Comparison of ENCODE assay signal across 27 cellular contexts in genomic region chr11:1502168-1502955, GRCh38. TPM values are rescaled to one million over a fixed set of nuclear protein-coding genes. Genes with fewer than 3 reads are reported as not detected.
DNase-seq lines count a peak whose midpoint lies in the region; ATAC-seq, FAIRE-seq and TF ChIP-seq lines count a peak whose summit lies in the region.
"Had no signal": no experiment of that assay in that cellular context is flagged by ENCODE, and none has a peak within 500 bp of the region (broad histone marks: within the 10 kb centered on the region; RNA-seq: fewer than 3 reads in every experiment).

No MANE protein-coding gene starts in this region.

- no TSS peak for BruUV-seq in HepG2 (replicated peaks; lab: Mats Ljungman, UMichigan)

- H3K4me2 ChIP-seq in HepG2 (ENCODE audit: low read depth, low read length), result no peak overlapping the region
- H3K4me2 ChIP-seq: A549 had no signal

- H3K27ac ChIP-seq in right lobe of liver, result no peak overlapping the region
- H3K27ac ChIP-seq in HepG2 (ENCODE audit: extremely low read length, insufficient read depth, low read length), result no peak overlapping the region
- no peak overlapping the region for H3K27ac ChIP-seq in right cardiac atrium (ENCODE audit: low read length)
- H3K27ac ChIP-seq in prostate gland, result peak overlapping the region; percentile 38 to 48
- H3K27ac ChIP-seq: A549, SJSA1 had no signal

- no peak overlapping the region for H3K9ac ChIP-seq in HepG2 (ENCODE audit: insufficient read depth, low read depth, low read length)

- POLR2A ChIA-PET in HepG2 (lab: Yijun Ruan, JAX), result no interaction called here

- no peak for FAIRE-seq in HepG2 (lab: Jason Lieb, UNC)
- FAIRE-seq: A549, bronchial epithelial cell, endometrium, RCC 7860 had no signal

- peak in 2 of 3 donors; percentile 11 to 44 for DNase-seq in right lobe of liver
- no peak for DNase-seq in HepG2 (ENCODE audit: low spot score)
- peak; percentile 11 to 50 (median 37) for DNase-seq in right cardiac atrium
- no peak for DNase-seq in prostate gland (ENCODE audit: low spot score)
- DNase-seq in erythroblast (lab: John Stamatoyannopoulos, UW), result no peak
- DNase-seq in amygdala (lab: John Stamatoyannopoulos, UW), result no peak
- DNase-seq in lower leg skin (ENCODE audit: low spot score in 2 of 2), result no peak
- DNase-seq: activated CD4-positive, alpha-beta T cell treated with anti-CD3 and anti-CD28 coated beads for 4 hours; activated CD8-positive, alpha-beta memory T cell treated with anti-CD3 and anti-CD28 coated beads for 24 hours; activated naive CD4-positive, alpha-beta T cell; activated T-cell treated with anti-CD3 and anti-CD28 coated beads, Interleukin-2, amount 50 U/mL, for 1 hour; BE2C; DND-41; islet precursor cell; mesenchymal stem cell; NCI-H187; NCI-H526 treated with DMSO at 0.1 percent for 48 hours; retina; stimulated activated naive CD8-positive, alpha-beta T cell treated with anti-CD3 and anti-CD28 coated beads, Interleukin-15, amount 100 ng/mL, for 72 hours had no signal

- 97% methylated on average over 6 of the region's 24 CpGs for WGBS in right lobe of liver (ENCODE audit: insufficient coverage, low coverage, low lambda C conversion rate, missing lambda C conversion rate)
- 96% methylated on average over 12 of the region's 24 CpGs for WGBS in HepG2 (ENCODE audit: low lambda C conversion rate)
- WGBS in right cardiac atrium, result 89% methylated on average over 24 of the region's 24 CpGs
- 78% methylated on average over 20 of the region's 24 CpGs for WGBS in prostate gland
- 87 to 92% methylated on average over 20 to 23 of the region's 24 CpGs for WGBS in lower leg skin, 2 donors

- H3K79me2 ChIP-seq in HepG2 (ENCODE audit: insufficient read depth, low read length), result no peaks in the 10 kb centered on the region

- ATAC-seq in right lobe of liver (no peak), HepG2 (no peak), right cardiac atrium (peak in 1 of 2 donors; percentile 4), HG02970 (IDR thresholded peaks at IDR 0.05; ENCODE audit: low FRiP score, unreplicated experiment) (no peak)
- ATAC-seq: A549; HCT116; stimulated activated naive CD8-positive, alpha-beta T cell treated with anti-CD3 and anti-CD28 coated beads, Interleukin-15, amount 100 ng/mL, for 72 hours had no signal

- intact Hi-C loops in right lobe of liver (cut with DNase I), result no loop called here
- intact Hi-C loops in HepG2 (cut with micrococcal nuclease; ENCODE audit: unreplicated experiment), result no loop called here
- intact Hi-C loops in right cardiac atrium (cut with DNase I), result no loop called here
- intact Hi-C loops in prostate gland (cut with DNase I), result no loop called here
- intact Hi-C loops in lower leg skin (cut with DNase I; ENCODE audit: low total_unique reads), result loop anchor here (10.0 kb wide), 1 partner anchor 218 kb away; no protein-coding TSS in a partner anchor

- no peaks in the 10 kb centered on the region for H3K27me3 ChIP-seq in right lobe of liver
- no peaks in the 10 kb centered on the region for H3K27me3 ChIP-seq in HepG2 (ENCODE audit: control insufficient read depth in 1 of 2, insufficient read depth in 2 of 2, low read length in 2 of 2)
- no peaks in the 10 kb centered on the region for H3K27me3 ChIP-seq in right cardiac atrium (ENCODE audit: control insufficient read depth, insufficient read depth)
- no peaks in the 10 kb centered on the region for H3K27me3 ChIP-seq in prostate gland (replicated peaks; ENCODE audit: insufficient read depth)
- H3K27me3 ChIP-seq: BE2C, SJSA1, upper lobe of left lung had no signal

- H3K9me3 ChIP-seq in right lobe of liver, result no peaks in the 10 kb centered on the region
- H3K9me3 ChIP-seq in HepG2 (ENCODE audit: low read length), result no peaks in the 10 kb centered on the region
- no peaks in the 10 kb centered on the region for H3K9me3 ChIP-seq in right cardiac atrium (ENCODE audit: control insufficient read depth, low read length)
- H3K9me3 ChIP-seq in prostate gland, result no peaks in the 10 kb centered on the region
- H3K9me3 ChIP-seq: A549, BE2C, SJSA1, upper lobe of left lung had no signal

- H3K4me1 ChIP-seq in right lobe of liver (no peaks in the 10 kb centered on the region), HepG2 (ENCODE audit: insufficient read depth, low read length) (no peaks in the 10 kb centered on the region), right cardiac atrium (ENCODE audit: control insufficient read depth, insufficient read depth, low read length) (peaks cover 23% of the 10 kb centered on the region), prostate gland (replicated peaks) (peaks cover 29% of the 10 kb centered on the region)
- H3K4me1 ChIP-seq: A549, BE2C, SJSA1 had no signal

- in situ Hi-C loops in HepG2 (cut with HindIII; ENCODE audit: extremely low pct_ligation_motif_present, low pct_unique_long_range_greater_than_20kb), result no loop called here

- TF ChIP-seq EP300 in HepG2 (IDR thresholded peaks at IDR 0.05; ENCODE audit: low read depth in 2 of 2, low read length in 2 of 2) (no peak), HepG2 (CRISPR knock-in tag; IDR thresholded peaks at IDR 0.05; ENCODE audit: borderline replicate concordance) (no peak)

- TF ChIP-seq RAD21 in HepG2 (CRISPR knock-in tag; IDR thresholded peaks at IDR 0.05), result no peak

- H3K4me3 ChIP-seq in right lobe of liver (no peak overlapping the region), HepG2 (replicated peaks in 1 of 3; ENCODE audit: insufficient read depth in 1 of 3, low read depth in 2 of 3, low read length in 3 of 3) (no peak overlapping the region), right cardiac atrium (ENCODE audit: low read length) (no peak overlapping the region), prostate gland (no peak overlapping the region), lower leg skin (ENCODE audit: low read depth, poor library complexity, severe bottlenecking) (no peak overlapping the region)
- H3K4me3 ChIP-seq: A549, SJSA1, upper lobe of left lung had no signal

- TF ChIP-seq CTCF in right lobe of liver (IDR thresholded peaks at IDR 0.05) (no peak), HepG2 (CRISPR knock-in tag; IDR thresholded peaks at IDR 0.05) (no peak), prostate gland (IDR thresholded peaks at IDR 0.05) (no peak), lower leg skin (IDR thresholded peaks at IDR 0.05) (no peak)

- H3K36me3 ChIP-seq in right lobe of liver, result no peaks in the 10 kb centered on the region
- H3K36me3 ChIP-seq in HepG2 (replicated peaks in 1 of 2; ENCODE audit: control insufficient read depth in 1 of 2, insufficient read depth in 2 of 2, low read length in 2 of 2), result no peaks in the 10 kb centered on the region; a peak in 1 of 5 replicates
- no peaks in the 10 kb centered on the region for H3K36me3 ChIP-seq in prostate gland
- H3K36me3 ChIP-seq: BE2C, SJSA1 had no signal

- TF ChIP-seq POLR2A in right lobe of liver (IDR thresholded peaks at IDR 0.05), result no peak
- no peak for TF ChIP-seq POLR2A in HepG2 (IDR thresholded peaks at IDR 0.05; ENCODE audit: insufficient read depth in 1 of 2, low read depth in 2 of 2, low read length in 2 of 2)
- no peak for TF ChIP-seq POLR2A in prostate gland (IDR thresholded peaks at IDR 0.05)
- no peak for TF ChIP-seq POLR2A in erythroblast (IDR thresholded peaks at IDR 0.05; ENCODE audit: low read length)
- TF ChIP-seq POLR2A in lower leg skin (IDR thresholded peaks at IDR 0.05), result no peak

- peaks cover 9% of the 10 kb centered on the region; the same call in 1 of the 2 replicates for H4K20me1 ChIP-seq in HepG2 (ENCODE audit: insufficient read depth, low read length)

- no peak overlapping the region for H2AFZ ChIP-seq in HepG2 (ENCODE audit: low read length)

- CTCF ChIA-PET in HepG2 (lab: Yijun Ruan, JAX; ENCODE audit: low intra/inter-chr PET ratio, low total read pairs), result no interaction called here

TF ChIP-seq in HepG2, 621 proteins besides CTCF, POLR2A, EP300 and RAD21 (continues in another document):
- TF ChIP-seq RFX5 (IDR thresholded peaks at IDR 0.05; ENCODE audit: low read depth, low read length) (no peak), ZSCAN22 (CRISPR knock-in tag; IDR thresholded peaks at IDR 0.05) (no peak), ZFP37 (CRISPR knock-in tag; IDR thresholded peaks at IDR 0.05; ENCODE audit: borderline replicate concordance) (no peak), ZNF20 (CRISPR knock-in tag; IDR thresholded peaks at IDR 0.05) (no peak), PAWR (CRISPR knock-in tag; IDR thresholded peaks at IDR 0.05; ENCODE audit: borderline replicate concordance) (no peak), ZNF562 (CRISPR knock-in tag; IDR thresholded peaks at IDR 0.05; ENCODE audit: borderline replicate concordance) (no peak)

RNA-seq across cellular contexts. Expression of gene MOB2, which starts 15.8 kb away (rescaled TPM):
- total RNA-seq in right lobe of liver, result 10 to 100 TPM in 5 of 6 experiments, 1 to 10 TPM in 1; 8.5 to 17.0 (median 14.1) TPM
- 21.8 and 22.3 TPM in 2 replicates for total RNA-seq in HepG2 (2016; rRNA removed; fragmentation: Illumina TruSeq; extraction: Trizol)
- 10.4 and 12.3 TPM in 2 replicates for total RNA-seq in HepG2 (2016; cell fraction: cytosol; rRNA removed; fragmentation: Illumina TruSeq; extraction: Trizol; ENCODE audit: low read depth)
- 21.2 and 23.8 TPM in 2 replicates for total RNA-seq in HepG2 (2016; cell fraction: insoluble cytoplasmic fraction; rRNA removed; fragmentation: Illumina TruSeq; extraction: Trizol)
- 16.9 and 20.1 TPM in 2 replicates for total RNA-seq in HepG2 (2016; cell fraction: membrane; rRNA removed; fragmentation: Illumina TruSeq; extraction: Trizol)
- total RNA-seq in HepG2 (2016; cell fraction: nucleus; rRNA removed; fragmentation: Illumina TruSeq; extraction: Trizol), result 12.2 and 12.9 TPM in 2 replicates
- 27.7 and 37.6 TPM in 2 replicates for polyA plus RNA-seq in HepG2 (2011; rRNA removed)
- polyA plus RNA-seq in HepG2 (2011; cell fraction: cytosol; rRNA removed), result 24.6 and 33.1 TPM in 2 replicates
- 72.4 and 74.8 TPM in 2 replicates for polyA plus RNA-seq in HepG2 (2011; cell fraction: nucleus; rRNA removed)
- 15.8 and 25.3 TPM in 2 replicates for polyA plus RNA-seq in HepG2 (2012)
- 8.6 and 10.0 TPM in 2 replicates for polyA plus RNA-seq in HepG2 (2016; cell fraction: cytosol; fragmentation: Illumina TruSeq; extraction: Trizol; ENCODE audit: low read depth)
- 23.8 and 24.4 TPM in 2 replicates for polyA plus RNA-seq in HepG2 (2016; cell fraction: insoluble cytoplasmic fraction; fragmentation: Illumina TruSeq; extraction: Trizol; ENCODE audit: low read depth)
- 15.0 and 16.7 TPM in 2 replicates for polyA plus RNA-seq in HepG2 (2016; cell fraction: membrane; fragmentation: Illumina TruSeq; extraction: Trizol; ENCODE audit: low read depth)
- polyA plus RNA-seq in HepG2 (2016; cell fraction: nucleus; fragmentation: Illumina TruSeq; extraction: Trizol; ENCODE audit: insufficient read depth, low read depth), result 23.4 and 24.8 TPM in 2 replicates
- polyA minus RNA-seq in HepG2 (2011; rRNA and poly(A)+ RNA removed; ENCODE audit: low replicate concordance), result 21.3 and 36.0 TPM in 2 replicates
- polyA minus RNA-seq in HepG2 (2011; cell fraction: cytosol; rRNA and poly(A)+ RNA removed), result 7.4 and 16.7 TPM in 2 replicates
- polyA minus RNA-seq in HepG2 (2011; cell fraction: nucleus; rRNA and poly(A)+ RNA removed), result 8.7 and 9.8 TPM in 2 replicates
- 10 to 100 TPM; 35.0 to 45.0 (median 42.0) TPM for total RNA-seq in right cardiac atrium
- polyA plus RNA-seq in right cardiac atrium, result 40.0 TPM
- total RNA-seq in prostate gland, result 10 to 100 TPM; 39.3 to 46.5 TPM
- total RNA-seq in lower leg skin, result 100 to 1,000 TPM in 1 of 4 donors, 10 to 100 TPM in 3; 84.8 to 126 (median 93.8) TPM

Comparison
In these comparisons a context has a peak if more than half of its experiments do, and no peak if none do; other contexts are left out.
1. DNase-seq: peak in right lobe of liver (2 of 3) and right cardiac atrium (3 of 3); none in HepG2 (single experiment), prostate gland (single experiment), erythroblast (0 of 2), amygdala (0 of 56) and lower leg skin (0 of 2).
2. H3K27ac ChIP-seq: peak in prostate gland (2 of 2); none in right lobe of liver (0 of 3), HepG2 (single experiment) and right cardiac atrium (single experiment).